8 cellular contexts compared by ENCODE assay signal in the genomic region with DNA sequence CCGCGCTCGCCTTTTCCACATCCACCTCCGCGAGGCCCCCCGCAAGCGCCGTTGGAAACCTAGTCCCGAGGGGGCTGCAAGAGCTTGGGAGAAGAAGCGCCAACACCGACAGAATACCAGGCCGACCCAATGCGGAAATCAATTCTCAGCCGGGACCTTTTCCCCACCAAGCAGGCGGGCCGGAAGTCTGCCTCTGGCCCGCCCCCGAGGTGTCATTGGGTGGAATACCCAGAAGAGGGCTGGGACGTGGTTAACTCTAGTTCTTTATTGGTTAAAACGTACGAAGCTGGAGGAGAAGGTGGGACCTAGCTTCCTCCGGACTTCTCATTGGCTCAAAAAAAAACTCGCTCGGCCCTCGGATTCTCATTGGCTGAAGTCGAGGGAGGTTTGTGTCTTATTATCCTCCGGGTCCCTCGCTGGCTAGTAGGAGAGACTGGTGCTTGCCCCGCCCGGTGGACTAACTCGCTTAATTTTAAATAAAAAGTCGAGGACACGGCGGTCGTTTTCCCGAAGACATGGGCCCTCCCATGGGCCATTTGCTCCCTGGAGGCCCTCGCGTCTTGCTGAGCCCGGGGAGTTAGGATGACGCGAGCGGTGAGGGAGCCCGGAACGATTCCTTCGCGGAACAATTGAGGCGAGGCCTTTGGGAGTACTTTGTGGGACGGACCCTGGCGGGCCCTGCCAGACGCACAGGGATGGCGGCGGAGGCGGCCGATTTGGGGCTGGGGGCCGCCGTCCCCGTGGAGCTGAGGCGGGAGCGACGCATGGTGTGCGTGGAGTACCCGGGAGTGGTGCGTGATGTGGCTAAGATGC. TPM values are rescaled to one million over a fixed set of nuclear protein-coding genes. Genes with fewer than 3 reads are reported as not detected.
DNase-seq lines count a peak whose midpoint lies in the region; ATAC-seq and TF ChIP-seq lines count a peak whose summit lies in the region.

A gene with protein sequence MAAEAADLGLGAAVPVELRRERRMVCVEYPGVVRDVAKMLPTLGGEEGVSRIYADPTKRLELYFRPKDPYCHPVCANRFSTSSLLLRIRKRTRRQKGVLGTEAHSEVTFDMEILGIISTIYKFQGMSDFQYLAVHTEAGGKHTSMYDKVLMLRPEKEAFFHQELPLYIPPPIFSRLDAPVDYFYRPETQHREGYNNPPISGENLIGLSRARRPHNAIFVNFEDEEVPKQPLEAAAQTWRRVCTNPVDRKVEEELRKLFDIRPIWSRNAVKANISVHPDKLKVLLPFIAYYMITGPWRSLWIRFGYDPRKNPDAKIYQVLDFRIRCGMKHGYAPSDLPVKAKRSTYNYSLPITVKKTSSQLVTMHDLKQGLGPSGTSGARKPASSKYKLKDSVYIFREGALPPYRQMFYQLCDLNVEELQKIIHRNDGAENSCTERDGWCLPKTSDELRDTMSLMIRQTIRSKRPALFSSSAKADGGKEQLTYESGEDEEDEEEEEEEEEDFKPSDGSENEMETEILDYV (plus strand): TSS at position 681 of the 813 bp plus-strand sequence. CDS start 15 bp downstream, at position 696.

- H3K9me3 ChIP-seq in AG04450 (ENCODE audit: control insufficient read depth, insufficient read depth, low read length): no peaks in the 10 kb centered on the region; the same call in 1 of the 2 replicates
- H3K9me3 ChIP-seq in smooth muscle cell (replicated peaks; ENCODE audit: low read depth): no peaks in the 10 kb centered on the region

- H3F3A ChIP-seq in smooth muscle cell (ENCODE audit: low read depth): peaks cover 4% of the 10 kb centered on the region

- H3K27ac ChIP-seq in AG04450 (ENCODE audit: low read depth, low read length) (peak within 1 kb of the TSS; percentile 83), smooth muscle cell (ENCODE audit: low read depth) (peak within 1 kb of the TSS; percentile 79)

- peak within 1 kb of the TSS; percentile 86 for H2AFZ ChIP-seq in smooth muscle cell (ENCODE audit: low read depth)

- TF ChIP-seq CTCF in AG04450 (IDR thresholded peaks at IDR 0.05; ENCODE audit: low read depth, low read length) (peak; percentile 14; the same call in 1 of the 2 replicates), WTC11 (IDR thresholded peaks at IDR 0.05) (no peak), cardiac fibroblast (IDR thresholded peaks at IDR 0.05; ENCODE audit: low read depth, low read length) (no peak), smooth muscle cell (IDR thresholded peaks at IDR 0.05; ENCODE audit: borderline replicate concordance, insufficient read depth, poor library complexity, severe bottlenecking) (no peak)

- 1% methylated on average over 62 of the region's 63 CpGs for WGBS in smooth muscle cell (ENCODE audit: low lambda C conversion rate)

- H3K27ac Mint-ChIP-seq in WTC11: peak within 1 kb of the TSS; percentile 99

- H3K9me3 Mint-ChIP-seq in WTC11: 0 out of 2 replicates have a peak, but pooled peaks cover 6% of the 10 kb centered on the region

- H3K4me3 ChIP-seq in AG04450 (ENCODE audit: low read depth, low read length): peak within 1 kb of the TSS; percentile 96
- H3K4me3 ChIP-seq in cardiac fibroblast (replicated peaks in 1 of 2; ENCODE audit: low read depth in 2 of 2, low read length in 2 of 2): peak within 1 kb of the TSS; percentile 89 to 92
- peak within 1 kb of the TSS; percentile 77 for H3K4me3 ChIP-seq in smooth muscle cell

- H3K4me3 Mint-ChIP-seq in WTC11: peak within 1 kb of the TSS; percentile 99

- peaks cover 12% of the 10 kb centered on the region for H3K27me3 Mint-ChIP-seq in WTC11 (ENCODE audit: low read depth)

- CTCF ChIA-PET in AG04450 (lab: Charles Lee): interaction anchor here (0.7 to 4.7 kb wide), 5 partner anchors 9 to 130 kb away, joined by 3 to 57 read pairs (median 12); no protein-coding TSS in a partner anchor
- CTCF ChIA-PET in WTC11 (lab: Charles Lee): interaction anchor here (0.6 to 5.8 kb wide), 21 partner anchors 8 to 713 kb away, joined by 3 to 63 read pairs (median 4); a partner anchor contains a TSS

- H3K9ac ChIP-seq in smooth muscle cell (ENCODE audit: low read depth): peak within 1 kb of the TSS; percentile 90

- POLR2A ChIA-PET in AG04450 (lab: Yijun Ruan, JAX): interaction anchor here (0.6 to 1.6 kb wide), 20 partner anchors 9 to 361 kb away, joined by 3 to 10 read pairs (median 5); a partner anchor contains a TSS
- POLR2A ChIA-PET in WTC11 (lab: Charles Lee): interaction anchor here (0.6 to 1.6 kb wide), 7 partner anchors 8 to 158 kb away, joined by 3 to 5 read pairs (median 3); no protein-coding TSS in a partner anchor

- peak; percentile 96 for DNase-seq in AG04450 (ENCODE audit: low read depth, low spot score)
- peak; percentile 97 for DNase-seq in NCI-H226
- peak; percentile 90 for DNase-seq in WTC11 (ENCODE audit: low spot score)
- peak; percentile 99 to 100 for DNase-seq in cardiac fibroblast (ENCODE audit: low read depth in 2 of 2)
- DNase-seq in iPS-NIHi7 (ENCODE audit: extremely low spot score): peak; percentile 100
- DNase-seq in smooth muscle cell (lab: John Stamatoyannopoulos, UW; ENCODE audit: unreplicated experiment): peak; percentile 92

- ATAC-seq in GM18909 (IDR thresholded peaks at IDR 0.05; ENCODE audit: poor library complexity, unreplicated experiment): peak; percentile 94
- ATAC-seq in HG03175 (IDR thresholded peaks at IDR 0.05; ENCODE audit: unreplicated experiment): peak; percentile 96
- peak; percentile 98 for ATAC-seq in WTC11

- H3K27me3 ChIP-seq in AG04450 (ENCODE audit: control insufficient read depth, insufficient read depth, low read length): no peaks in the 10 kb centered on the region
- H3K27me3 ChIP-seq in smooth muscle cell (ENCODE audit: low read depth): no peaks in the 10 kb centered on the region

- H3K36me3 ChIP-seq in smooth muscle cell (ENCODE audit: low read depth): no peaks in the 10 kb centered on the region

- H3K36me3 Mint-ChIP-seq in WTC11: peaks cover 8% of the 10 kb centered on the region

- H3K79me2 ChIP-seq in smooth muscle cell (ENCODE audit: low read depth): peaks cover 56% of the 10 kb centered on the region

- peaks cover 30% of the 10 kb centered on the region for H4K20me1 ChIP-seq in smooth muscle cell (ENCODE audit: low read depth)

- peaks cover 25% of the 10 kb centered on the region for H3K4me1 ChIP-seq in smooth muscle cell (ENCODE audit: low read depth)

- peaks cover 17% of the 10 kb centered on the region for H3K4me1 Mint-ChIP-seq in WTC11

- H3K4me2 ChIP-seq in smooth muscle cell: peak within 1 kb of the TSS; percentile 91

TF ChIP-seq in WTC11, 78 proteins besides CTCF, POLR2A, EP300 and RAD21 (continues in another document):
- TF ChIP-seq FOXK1 (CRISPR knock-in tag; IDR thresholded peaks at IDR 0.05) (peak; percentile 91), FOXP1 (CRISPR knock-in tag; IDR thresholded peaks at IDR 0.05; ENCODE audit: borderline replicate concordance) (peak; percentile 87; the same call in 1 of the 2 replicates), CREB1 (CRISPR knock-in tag; IDR thresholded peaks at IDR 0.05) (0 out of 2 replicates have a peak, but pooled peaks have one; percentile 32), SMAD4 (CRISPR knock-in tag; IDR thresholded peaks at IDR 0.05) (peak; percentile 60; the same call in 1 of the 2 replicates), TCF7 (CRISPR knock-in tag; IDR thresholded peaks at IDR 0.05; ENCODE audit: low read depth) (0 out of 2 replicates have a peak, but pooled peaks have one; percentile 48), MXD4 (CRISPR knock-in tag; IDR thresholded peaks at IDR 0.05; ENCODE audit: borderline replicate concordance) (no peak), NR1H2 (CRISPR knock-in tag; IDR thresholded peaks at IDR 0.05) (no peak), TP53 (CRISPR knock-in tag; IDR thresholded peaks at IDR 0.05) (peak; percentile 83; the same call in 1 of the 2 replicates), ESRRA (CRISPR knock-in tag; IDR thresholded peaks at IDR 0.05; ENCODE audit: borderline replicate concordance) (no peak)
- TF ChIP-seq, protein P1, sequence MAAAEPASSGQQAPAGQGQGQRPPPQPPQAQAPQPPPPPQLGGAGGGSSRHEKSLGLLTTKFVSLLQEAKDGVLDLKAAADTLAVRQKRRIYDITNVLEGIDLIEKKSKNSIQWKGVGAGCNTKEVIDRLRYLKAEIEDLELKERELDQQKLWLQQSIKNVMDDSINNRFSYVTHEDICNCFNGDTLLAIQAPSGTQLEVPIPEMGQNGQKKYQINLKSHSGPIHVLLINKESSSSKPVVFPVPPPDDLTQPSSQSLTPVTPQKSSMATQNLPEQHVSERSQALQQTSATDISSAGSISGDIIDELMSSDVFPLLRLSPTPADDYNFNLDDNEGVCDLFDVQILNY (CRISPR knock-in tag; IDR thresholded peaks at IDR 0.05): peak; percentile 79

RNA-seq across cellular contexts. Expression of the gene that starts here (rescaled TPM):
- 36.4 and 39.2 TPM in 2 replicates for polyA plus RNA-seq in AG04450 (2011; rRNA removed)
- polyA minus RNA-seq in AG04450 (2011; rRNA and poly(A)+ RNA removed): 45.2 and 56.8 TPM in 2 replicates
- total RNA-seq in WTC11 (2021): 86.6 to 104 TPM (median 87.6 TPM) in 3 replicates
- total RNA-seq in smooth muscle cell: 34.5 and 44.2 TPM in 2 replicates
- 59.0 and 66.0 TPM in 2 replicates for polyA plus RNA-seq in smooth muscle cell

Comparison
In these comparisons a context has a peak if more than half of its experiments do, and no peak if none do; other contexts are left out.
1. Peak in every context shown above with its lines: DNase-seq, ATAC-seq, H3K4me3 ChIP-seq and H3K27ac ChIP-seq.